In the genomic region with DNA sequence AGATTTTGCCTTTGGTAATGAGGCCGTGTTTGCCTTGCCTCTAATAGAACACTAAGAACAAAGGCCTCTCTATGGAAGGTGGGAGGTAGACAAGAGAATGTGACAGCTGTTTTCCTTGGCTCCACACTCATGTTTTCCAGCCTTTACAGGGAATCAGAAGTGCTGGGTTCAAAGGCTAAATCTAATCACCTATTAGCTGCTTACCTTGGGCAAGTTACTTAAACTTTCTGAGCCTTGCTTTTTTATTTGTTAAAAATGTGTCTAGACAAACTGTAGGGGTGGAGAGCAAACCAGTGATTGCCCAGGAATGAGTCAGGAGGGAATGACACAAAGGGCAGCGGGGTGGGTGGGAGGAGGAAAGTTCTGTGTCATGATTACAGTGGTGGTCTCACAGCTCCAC, we compare ENCODE assay signal across 14 cellular contexts.
DNase-seq lines count a peak whose midpoint lies in the region; ATAC-seq lines count a peak whose summit lies in the region.
"Had no signal": no experiment of that assay in that cellular context is flagged by ENCODE, and none has a peak within 500 bp of the region (broad histone marks: within the 10 kb centered on the region; RNA-seq: fewer than 3 reads in every experiment).

No MANE protein-coding gene starts in this region.

- DNase-seq in A172 (ENCODE audit: low spot score) (peak; percentile 68), GM03348 (ENCODE audit: low spot score) (peak; percentile 54), amniotic epithelial cell (ENCODE audit: low read depth) (peak; percentile 21), kidney tubule cell (ENCODE audit: low spot score) (peak; percentile 81), caudate nucleus (lab: John Stamatoyannopoulos, UW) (no peak), T-helper 9 cell (no peak)
- DNase-seq: activated CD8-positive, alpha-beta memory T cell treated with anti-CD3 and anti-CD28 coated beads for 24 hours; central memory CD4-positive, alpha-beta T cell; head of caudate nucleus; naive thymus-derived CD8-positive, alpha-beta T cell; SHP77; uterus had no signal

- ATAC-seq in GM18502 (IDR thresholded peaks at IDR 0.05; ENCODE audit: poor library complexity, unreplicated experiment) (no peak), GM21825 (IDR thresholded peaks at IDR 0.05; ENCODE audit: unreplicated experiment) (no peak)
- ATAC-seq: naive thymus-derived CD8-positive, alpha-beta T cell had no signal

- no peak overlapping the region for H3K27ac ChIP-seq in caudate nucleus (ENCODE audit: low read depth, low read length)
- H3K27ac ChIP-seq: uterus had no signal

Comparison
In these comparisons a context has a peak if more than half of its experiments do, and no peak if none do; other contexts are left out.
1. DNase-seq: peak in A172 (single experiment), GM03348 (single experiment), amniotic epithelial cell (single experiment) and kidney tubule cell (single experiment); none in caudate nucleus (0 of 61) and T-helper 9 cell (single experiment).